In genomic region chr15:76196286-76196948, GRCh38 we compare ENCODE assay signal across 8 cellular contexts.
DNase-seq lines count a peak whose midpoint lies in the region; ATAC-seq and TF ChIP-seq lines count a peak whose summit lies in the region.

No MANE protein-coding gene starts in this region.

- peak; percentile 18; the same call in 1 of the 2 replicates for TF ChIP-seq EP300 in Ishikawa (IDR thresholded peaks at IDR 0.05; ENCODE audit: borderline replicate concordance)

- no peaks in the 10 kb centered on the region for H3K27me3 ChIP-seq in BJ (ENCODE audit: control insufficient read depth, insufficient read depth, low read length)
- no peaks in the 10 kb centered on the region for H3K27me3 ChIP-seq in WERI-Rb-1 (ENCODE audit: insufficient read depth, low read depth, severe bottlenecking)

- peak overlapping the region; percentile 85 for H3K27ac ChIP-seq in WERI-Rb-1

- no peak overlapping the region for H3K4me3 ChIP-seq in BJ (ENCODE audit: low read depth, low read length)
- no peak overlapping the region for H3K4me3 ChIP-seq in WERI-Rb-1 (ENCODE audit: low read depth, low read length)
- no peak overlapping the region for H3K4me3 ChIP-seq in skeletal muscle cell (ENCODE audit: low read depth, low read length)

- POLR2A ChIA-PET in BJ (lab: Charles Lee): interaction anchor here (0.6 kb wide), 2 partner anchors 166 to 447 kb away, joined by 3 to 14 read pairs; no protein-coding TSS in a partner anchor

- no peaks in the 10 kb centered on the region for H3K9me3 ChIP-seq in WERI-Rb-1 (ENCODE audit: severe bottlenecking)

- DNase-seq in BJ (ENCODE audit: low read depth) (peak; percentile 63), WERI-Rb-1 (peak; percentile 94), cardiac septum (ENCODE audit: low spot score) (peak; percentile 70), skeletal muscle cell (ENCODE audit: low read depth) (peak; percentile 71), T-helper 9 cell (no peak), ecto neural progenitor cell (ENCODE audit: low spot score) (no peak)

- no peaks in the 10 kb centered on the region for H3K36me3 ChIP-seq in BJ (ENCODE audit: control insufficient read depth, insufficient read depth, low read length)
- H3K36me3 ChIP-seq in WERI-Rb-1: no peaks in the 10 kb centered on the region

- ATAC-seq in GM18868 (IDR thresholded peaks at IDR 0.05; ENCODE audit: unreplicated experiment): no peak

- intact Hi-C loops in cardiac septum (cut with DNase I): loop anchor here (10.0 kb wide), 1 partner anchor 668 kb away; no protein-coding TSS in a partner anchor

- CTCF ChIA-PET in BJ (lab: Yijun Ruan, JAX): interaction anchor here (0.5 to 2.4 kb wide), 6 partner anchors 19 to 767 kb away, joined by 3 to 7 read pairs (median 3); no protein-coding TSS in a partner anchor

- TF ChIP-seq RAD21 in Ishikawa (IDR thresholded peaks at IDR 0.05; ENCODE audit: low read depth): no peak

- TF ChIP-seq CTCF in BJ (IDR thresholded peaks at IDR 0.05; ENCODE audit: insufficient read depth, low read depth, low read length): 0 out of 2 replicates have a peak, but pooled peaks have one; percentile 2
- TF ChIP-seq CTCF in WERI-Rb-1 (IDR thresholded peaks at IDR 0.05; ENCODE audit: low read depth, low read length): no peak

TF ChIP-seq in Ishikawa, 13 proteins besides CTCF, POLR2A, EP300 and RAD21:
- TF ChIP-seq NFIC (IDR thresholded peaks at IDR 0.05) (peak; percentile 50), FOXM1 (IDR thresholded peaks at IDR 0.05; ENCODE audit: borderline replicate concordance, low read depth) (no peak), MAX (IDR thresholded peaks at IDR 0.05) (peak; percentile 60)

Comparison
In these comparisons a context has a peak if more than half of its experiments do, and no peak if none do; other contexts are left out.
1. DNase-seq: peak in BJ (single experiment), WERI-Rb-1 (single experiment), cardiac septum (single experiment) and skeletal muscle cell (single experiment); none in T-helper 9 cell (single experiment) and ecto neural progenitor cell (single experiment).